ENCODE assay signal across 17 cellular contexts in the genomic region with DNA sequence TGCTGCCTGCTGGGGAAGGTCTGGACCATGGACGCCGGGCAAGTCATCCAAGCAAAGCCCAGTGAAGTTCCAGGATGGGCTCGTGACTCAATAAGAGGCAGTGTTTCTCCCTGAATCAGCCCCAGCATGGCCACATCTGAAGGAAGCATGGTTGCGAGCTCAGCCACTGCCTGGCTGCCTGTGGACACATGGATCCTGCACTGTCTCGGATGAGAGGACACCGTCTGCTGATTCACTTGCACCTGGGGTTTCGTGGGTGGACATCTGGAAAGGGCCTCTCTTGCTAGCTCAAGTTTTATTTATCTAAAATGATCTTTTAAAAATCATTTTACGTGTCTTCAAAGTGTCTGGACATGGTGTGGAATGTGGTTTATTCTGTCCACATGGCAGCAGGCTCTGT.
DNase-seq lines count a peak whose midpoint lies in the region; ATAC-seq and TF ChIP-seq lines count a peak whose summit lies in the region.
"Had no signal": no experiment of that assay in that cellular context is flagged by ENCODE, and none has a peak within 500 bp of the region (broad histone marks: within the 10 kb centered on the region; RNA-seq: fewer than 3 reads in every experiment).

No MANE protein-coding gene starts in this region.

- WGBS in esophagus muscularis mucosa = 69% methylated on average over 6 of the region's 8 CpGs
- no CpG with 5 or more reads among the region's 8 CpGs for WGBS in neuronal stem cell (ENCODE audit: extremely low coverage in 2 of 2, insufficient read length in 2 of 2, insufficient replicate concordance in 1 of 2), 2 donors

- intact Hi-C loops in esophagus muscularis mucosa (cut with DNase I) (loop anchor here (10.0 kb wide), 2 partner anchors 134 to 226 kb away; a partner anchor contains a TSS), A673 (cut with micrococcal nuclease; ENCODE audit: unreplicated experiment) (no loop called here)

- H3K9me3 ChIP-seq in esophagus muscularis mucosa (no peaks in the 10 kb centered on the region), neuronal stem cell (replicated peaks in 1 of 2; ENCODE audit: control insufficient read depth in 2 of 2, insufficient read depth in 1 of 2, low read depth in 1 of 2, low read length in 2 of 2) (peaks cover 0 to 6% of the 10 kb centered on the region in 2 donors), A673 (ENCODE audit: low read depth, low read length, poor library complexity, severe bottlenecking) (no peaks in the 10 kb centered on the region)

- no peak for TF ChIP-seq CTCF in AG09319 (IDR thresholded peaks at IDR 0.05; ENCODE audit: low read depth, low read length)
- TF ChIP-seq CTCF in esophagus muscularis mucosa (IDR thresholded peaks at IDR 0.05) = no peak
- no peak for TF ChIP-seq CTCF in A673 (conservative IDR thresholded peaks at IDR 0.05; ENCODE audit: low read depth, low read length)

- H3K4me2 ChIP-seq in neuronal stem cell (ENCODE audit: insufficient read depth, low read length, poor library complexity, severe bottlenecking) = no peak overlapping the region

- no peak overlapping the region for H2AK5ac ChIP-seq in neuronal stem cell (ENCODE audit: low read depth, low read length)

- H2BK120ac ChIP-seq in neuronal stem cell (ENCODE audit: low read depth, low read length) = no peak overlapping the region

- H3K23ac ChIP-seq in neuronal stem cell (ENCODE audit: low read depth, low read length, poor library complexity) = peak overlapping the region; percentile 40

- no peak overlapping the region for H2AFZ ChIP-seq in neuronal stem cell (ENCODE audit: low read length)

- CTCF ChIA-PET in A673 (lab: Charles Lee) = no interaction called here

- no peak overlapping the region for H2BK15ac ChIP-seq in neuronal stem cell (ENCODE audit: low read length)

- H2BK5ac ChIP-seq in neuronal stem cell (ENCODE audit: low read length) = no peak overlapping the region

- POLR2A ChIA-PET in A673 (lab: Charles Lee; ENCODE audit: low non-redundant PET) = no interaction called here

- H3K4me1 ChIP-seq in esophagus muscularis mucosa (peaks cover 0 to 65% (median 49%) of the 10 kb centered on the region in 4 donors), neuronal stem cell (ENCODE audit: control insufficient read depth in 2 of 2, insufficient read depth in 1 of 2, low read depth in 1 of 2, low read length in 2 of 2) (peaks cover 0 to 3% of the 10 kb centered on the region in 2 donors), A673 (ENCODE audit: insufficient read depth, low read length, poor library complexity, severe bottlenecking) (peaks cover 15% of the 10 kb centered on the region)

- H3K36me3 ChIP-seq in esophagus muscularis mucosa (no peaks in the 10 kb centered on the region), neuronal stem cell (replicated peaks in 1 of 2; ENCODE audit: control insufficient read depth in 2 of 2, insufficient read depth in 2 of 2, low read length in 2 of 2) (no peaks in the 10 kb centered on the region), A673 (ENCODE audit: insufficient read depth, low read length, poor library complexity, severe bottlenecking) (no peaks in the 10 kb centered on the region)

- no peak overlapping the region for H2BK12ac ChIP-seq in neuronal stem cell (ENCODE audit: low read length)

- peak; percentile 39 for DNase-seq in AG09319 (ENCODE audit: extremely low read depth, low read depth)
- peak; percentile 75 for DNase-seq in LHCN-M2 (ENCODE audit: low read depth)
- DNase-seq in esophagus muscularis mucosa (ENCODE audit: extremely low spot score) = no peak
- DNase-seq in neuronal stem cell (ENCODE audit: low spot score) = no peak
- DNase-seq in A673 (ENCODE audit: low spot score) = no peak
- DNase-seq in cerebellar nuclear complex (lab: John Stamatoyannopoulos, UW) = no peak
- DNase-seq: activated CD8-positive, alpha-beta memory T cell treated with anti-CD3 and anti-CD28 coated beads, Interleukin-2, amount 10 ng/mL, durations not matched to agents 7 days and 5 days; activated naive CD8-positive, alpha-beta T cell treated with anti-CD3 and anti-CD28 coated beads, Interleukin-2, amount 10 ng/mL, durations not matched to agents 7 days and 5 days; CD4-positive, CD25-positive, alpha-beta regulatory T cell; GF-D8; head of caudate nucleus; KG1; NCI-H187; NCI-H748 treated with DMSO at 0.1 percent for 48 hours; SHP77 treated with DMSO at 0.1 percent for 48 hours had no signal

- H3K14ac ChIP-seq in neuronal stem cell (ENCODE audit: low read length) = no peak overlapping the region

- H3K27me3 ChIP-seq in esophagus muscularis mucosa (no peaks in the 10 kb centered on the region), neuronal stem cell (ENCODE audit: control insufficient read depth in 3 of 3, insufficient read depth in 3 of 3, low read depth in 1 of 3, low read length in 3 of 3) (no peaks in the 10 kb centered on the region), A673 (replicated peaks; ENCODE audit: insufficient read depth, low read depth, low read length, poor library complexity) (no peaks in the 10 kb centered on the region)

- no peaks in the 10 kb centered on the region for H3K79me1 ChIP-seq in neuronal stem cell (ENCODE audit: low read depth, low read length)

- H3K27ac ChIP-seq in esophagus muscularis mucosa (replicated peaks in 1 of 4) = peak overlapping the region; percentile 71 to 79 (median 75)
- no peak overlapping the region for H3K27ac ChIP-seq in neuronal stem cell (replicated peaks; ENCODE audit: low read length)
- no peak overlapping the region for H3K27ac ChIP-seq in A673 (ENCODE audit: low read depth, low read length, poor library complexity, severe bottlenecking)

- H3K4ac ChIP-seq in neuronal stem cell (ENCODE audit: low read length) = no peak overlapping the region

- H3K9ac ChIP-seq in neuronal stem cell (ENCODE audit: low read depth, low read length, poor library complexity) = no peak overlapping the region

- peak overlapping the region; percentile 86 for H3K18ac ChIP-seq in neuronal stem cell (ENCODE audit: low read length)

- no peak overlapping the region for H3K4me3 ChIP-seq in esophagus muscularis mucosa
- no peak overlapping the region for H3K4me3 ChIP-seq in neuronal stem cell (ENCODE audit: low read length in 2 of 2)
- no peak overlapping the region for H3K4me3 ChIP-seq in A673 (ENCODE audit: low read depth, low read length, poor library complexity, severe bottlenecking)

- no TSS peak for BruUV-seq in A673 (replicated peaks; lab: Mats Ljungman, UMichigan)

- H4K8ac ChIP-seq in neuronal stem cell (ENCODE audit: low read depth, low read length) = no peak overlapping the region

- TF ChIP-seq EP300 in esophagus muscularis mucosa (IDR thresholded peaks at IDR 0.05) = no peak

- no peak overlapping the region for H4K91ac ChIP-seq in neuronal stem cell (ENCODE audit: low read depth, low read length, poor library complexity)

- TF ChIP-seq POLR2A in esophagus muscularis mucosa (IDR thresholded peaks at IDR 0.05; ENCODE audit: low read depth) = no peak

- ATAC-seq in GM19023 (IDR thresholded peaks at IDR 0.05; ENCODE audit: unreplicated experiment) = no peak
- ATAC-seq in HG02981 (IDR thresholded peaks at IDR 0.05; ENCODE audit: unreplicated experiment) = no peak
- ATAC-seq: activated CD8-positive, alpha-beta memory T cell treated with anti-CD3 and anti-CD28 coated beads, Interleukin-2, amount 10 ng/mL, durations not matched to agents 7 days and 5 days had no signal

Comparison
In these comparisons a context has a peak if more than half of its experiments do, and no peak if none do; other contexts are left out.
1. DNase-seq: peak in AG09319 (single experiment) and LHCN-M2 (single experiment); none in esophagus muscularis mucosa (single experiment), neuronal stem cell (single experiment), A673 (single experiment) and cerebellar nuclear complex (0 of 2).
2. H3K27ac ChIP-seq: peak in esophagus muscularis mucosa (4 of 4); none in neuronal stem cell (single experiment) and A673 (single experiment).